9 cellular contexts compared by ENCODE assay signal in the genomic region with DNA sequence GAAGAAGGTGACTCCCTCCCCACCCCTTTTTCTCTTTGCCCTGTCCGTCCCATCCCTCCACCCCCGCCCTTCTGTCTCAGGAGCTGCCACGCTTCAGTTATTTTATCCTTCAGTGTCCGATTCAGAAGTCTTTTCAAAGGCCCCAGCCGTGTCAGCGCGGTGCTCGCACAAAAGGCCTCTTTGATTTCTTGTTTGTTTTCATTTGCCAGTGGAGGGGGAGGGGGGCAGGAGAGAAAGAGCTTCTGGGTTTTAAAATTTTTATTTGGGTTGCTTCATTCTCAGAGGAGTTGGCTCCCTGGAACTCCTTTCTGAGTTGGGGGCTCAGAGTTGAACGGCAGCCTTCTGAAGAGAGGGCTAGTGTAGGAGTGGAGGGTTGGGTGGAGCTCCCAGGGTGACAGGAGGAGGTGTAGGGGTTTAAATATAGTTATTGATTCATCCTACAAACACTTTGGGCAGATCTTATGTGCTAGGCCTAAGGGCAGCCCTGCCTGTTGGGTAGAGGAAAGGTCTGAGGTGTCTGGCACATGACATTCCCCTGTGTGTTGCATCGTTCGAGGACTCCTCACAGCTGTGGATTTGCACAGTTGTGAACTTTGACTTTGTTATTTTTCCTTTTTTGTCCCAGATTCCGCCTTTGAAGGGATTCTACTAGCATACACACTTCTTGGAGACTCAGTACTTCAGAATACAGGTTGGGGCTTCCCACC. TPM values are rescaled to one million over a fixed set of nuclear protein-coding genes. Genes with fewer than 3 reads are reported as not detected.
DNase-seq lines count a peak whose midpoint lies in the region; ATAC-seq and TF ChIP-seq lines count a peak whose summit lies in the region.
"Had no signal": no experiment of that assay in that cellular context is flagged by ENCODE, and none has a peak within 500 bp of the region (broad histone marks: within the 10 kb centered on the region; RNA-seq: fewer than 3 reads in every experiment).

No MANE protein-coding gene starts in this region.

- TF ChIP-seq CTCF in gastrocnemius medialis (IDR thresholded peaks at IDR 0.05 in 4 of 5, conservative IDR thresholded peaks at IDR 0.05 in 1 of 5) (no peak), adrenal gland (IDR thresholded peaks at IDR 0.05) (no peak)

- H3K4me3 ChIP-seq in HAP-1 (no peak overlapping the region), gastrocnemius medialis (peak overlapping the region in 3 of 4 donors; percentile 8 to 25 (median 18)), adrenal gland (no peak overlapping the region)

- DNase-seq in HAP-1 (ENCODE audit: low spot score in 2 of 2) (peak; percentile 77 to 82), SW480 (ENCODE audit: low spot score) (peak; percentile 72), head of caudate nucleus (peak; percentile 60 to 90 (median 79)), gastrocnemius medialis (peak; percentile 80 to 89), adrenal gland (no peak)
- DNase-seq: naive B cell had no signal

- intact Hi-C loops in head of caudate nucleus (cut with DNase I) = loop anchor here (5.0 kb wide), 2 partner anchors 40 to 50 kb away; no protein-coding TSS in a partner anchor
- intact Hi-C loops in gastrocnemius medialis (cut with DNase I; ENCODE audit: low total_unique reads) = loop anchor here (2.0 to 5.0 kb wide), 3 partner anchors 29 to 120 kb away; partner anchors contain the start of genes IER2 and STX10
- intact Hi-C loops in adrenal gland (cut with DNase I) = loop anchor here in 1 of 2 donors (5.0 kb wide), 1 partner anchor 45 kb away; no protein-coding TSS in a partner anchor

- no peaks in the 10 kb centered on the region for H3K9me3 ChIP-seq in HAP-1
- H3K9me3 ChIP-seq in gastrocnemius medialis = no peaks in the 10 kb centered on the region
- no peaks in the 10 kb centered on the region for H3K9me3 ChIP-seq in adrenal gland (replicated peaks in 1 of 3)

- H3K36me3 ChIP-seq in HAP-1 (replicated peaks) (no peaks in the 10 kb centered on the region), gastrocnemius medialis (no peaks in the 10 kb centered on the region), adrenal gland (replicated peaks in 1 of 2) (no peaks in the 10 kb centered on the region)

- TF ChIP-seq POLR2A in gastrocnemius medialis (IDR thresholded peaks at IDR 0.05) (peak; percentile 76 to 87), adrenal gland (IDR thresholded peaks at IDR 0.05) (no peak)

- ATAC-seq in gastrocnemius medialis (peak; percentile 63 to 74), HG02798 (IDR thresholded peaks at IDR 0.05; ENCODE audit: poor library complexity, unreplicated experiment) (no peak), HG03095 (IDR thresholded peaks at IDR 0.05; ENCODE audit: unreplicated experiment) (no peak), GM21576 (IDR thresholded peaks at IDR 0.05; ENCODE audit: unreplicated experiment) (no peak)

- peaks cover 25% of the 10 kb centered on the region for H3K4me1 ChIP-seq in HAP-1
- peaks cover 98 to 99% of the 10 kb centered on the region in 2 donors for H3K4me1 ChIP-seq in gastrocnemius medialis
- peaks cover 12 to 27% of the 10 kb centered on the region in 2 donors for H3K4me1 ChIP-seq in adrenal gland (replicated peaks in 1 of 2)

- H3K27ac ChIP-seq in gastrocnemius medialis (peak overlapping the region; percentile 97 to 100 (median 99)), adrenal gland (peak overlapping the region in 2 of 5 donors; percentile 26 to 61)

- in situ Hi-C loops in HAP-1 (cut with MboI; ENCODE audit: low sequenced_read_pairs) = no loop called here
- in situ Hi-C loops in gastrocnemius medialis (cut with MboI; ENCODE audit: low sequenced_read_pairs in 4 of 4) = loop anchor here in 2 of 4 donors (10.0 kb wide), 1 partner anchor 47 kb away; no protein-coding TSS in a partner anchor

- H3K27me3 ChIP-seq in HAP-1 (ENCODE audit: low read depth) = no peaks in the 10 kb centered on the region
- H3K27me3 ChIP-seq in gastrocnemius medialis = no peaks in the 10 kb centered on the region
- H3K27me3 ChIP-seq in adrenal gland = no peaks in the 10 kb centered on the region

- WGBS in adrenal gland, 4 donors = 71 to 85% (median 80%) methylated on average over 12 of the region's 12 CpGs

RNA-seq across cellular contexts. Expression of gene NFIX, which starts 36.8 kb away (rescaled TPM):
- total RNA-seq in gastrocnemius medialis (100 to 1,000 TPM in 2 of 4 donors, 10 to 100 TPM in 2; 31.9 to 128 (median 105) TPM), adrenal gland (10 to 100 TPM; 25.6 to 72.8 (median 36.5) TPM)
- 10 to 100 TPM in 1 of 3 donors, 1 to 10 TPM in 2; 4.9 to 18.0 (median 9.4) TPM for polyA plus RNA-seq in adrenal gland

Comparison
In these comparisons a context has a peak if more than half of its experiments do, and no peak if none do; other contexts are left out.
1. DNase-seq: peak in HAP-1 (2 of 2), SW480 (single experiment), head of caudate nucleus (42 of 42) and gastrocnemius medialis (2 of 2); none in adrenal gland (0 of 7).
2. H3K4me3 ChIP-seq: peak in gastrocnemius medialis (3 of 4); none in HAP-1 (single experiment) and adrenal gland (0 of 4).
3. ATAC-seq: peak in gastrocnemius medialis (2 of 2); none in HG02798 (single experiment), HG03095 (single experiment) and GM21576 (single experiment).
4. POLR2A ChIP-seq: peak in gastrocnemius medialis (2 of 2); none in adrenal gland (0 of 2).